Comparison of ENCODE assay signal across 21 cellular contexts in the genomic region with DNA sequence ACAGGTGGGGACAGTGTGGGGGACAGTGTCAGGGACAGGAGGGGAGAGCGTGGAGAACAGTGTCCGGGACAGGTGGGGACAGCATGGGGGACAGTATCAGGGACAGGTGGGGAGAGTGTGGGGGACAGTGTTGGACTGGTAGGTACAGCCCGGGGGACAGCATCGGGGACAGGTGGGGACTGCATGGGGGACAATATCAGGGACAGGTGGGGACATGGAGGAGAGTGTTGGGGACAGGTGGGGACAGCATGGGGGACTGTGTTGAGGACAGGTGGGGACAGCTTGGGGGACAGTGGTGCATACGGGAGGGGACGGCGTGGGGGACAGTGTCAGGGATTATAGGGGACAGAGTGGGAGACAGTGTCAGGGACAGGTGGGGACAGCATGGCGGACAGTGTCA.
"Had no signal": no experiment of that assay in that cellular context is flagged by ENCODE, and none has a peak within 500 bp of the region (broad histone marks: within the 10 kb centered on the region; RNA-seq: fewer than 3 reads in every experiment).

No MANE protein-coding gene starts in this region.

- H3K27ac ChIP-seq: cardiac muscle cell, dorsolateral prefrontal cortex, gastroesophageal sphincter, left lung, right atrium auricular region, skin epidermis, thoracic aorta had no signal

- H3K4me3 ChIP-seq: cardiac muscle cell, dorsolateral prefrontal cortex, gastroesophageal sphincter, left lung, right atrium auricular region, skin epidermis, thoracic aorta had no signal

- H3K27me3 ChIP-seq: cardiac muscle cell, dorsolateral prefrontal cortex, gastroesophageal sphincter, left lung, right atrium auricular region had no signal

- FAIRE-seq: urothelium cell line had no signal

- DNase-seq: activated CD4-positive, alpha-beta T cell treated with anti-CD3 and anti-CD28 coated beads for 1 hour; activated CD4-positive, alpha-beta T cell treated with anti-CD3 and anti-CD28 coated beads, Interleukin-2, amount 50 U/mL, for 4 hours; activated naive CD4-positive, alpha-beta T cell treated with anti-CD3 and anti-CD28 coated beads, Interleukin-2, amount 10 ng/mL, durations not matched to agents 7 days and 5 days; activated T-cell treated with anti-CD3 and anti-CD28 coated beads, Interleukin-2, amount 50 U/mL, for 24 hours; dorsolateral prefrontal cortex; erythroblast; islet precursor cell; mesenchymal stem cell; stimulated activated CD4-positive, alpha-beta T cell treated with anti-CD3 and anti-CD28 coated beads, Interleukin-4, amount 100 ng/mL, for 4 hours; stimulated activated CD8-positive, alpha-beta memory T cell treated with anti-CD3 and anti-CD28 coated beads, Interleukin-4, amount 100 ng/mL, for 48 hours; T-cell; T1000 had no signal

- H3K27ac Mint-ChIP-seq: activated naive CD4-positive, alpha-beta T cell treated with anti-CD3 and anti-CD28 coated beads, Interleukin-2, amount 10 ng/mL, durations not matched to agents 7 days and 5 days; activated T-cell treated with anti-CD3 and anti-CD28 coated beads, Interleukin-2, amount 50 U/mL, for 24 hours; natural killer cell treated with Interleukin-12 subunit alpha and Interleukin-12 subunit beta and Interleukin-15 and Interleukin-18, amount 100 ng/mL, for 72 hours; progenitor cell of endocrine pancreas; T-cell had no signal

- H3K4me3 Mint-ChIP-seq: activated naive CD4-positive, alpha-beta T cell treated with anti-CD3 and anti-CD28 coated beads, Interleukin-2, amount 10 ng/mL, durations not matched to agents 7 days and 5 days; activated T-cell treated with anti-CD3 and anti-CD28 coated beads, Interleukin-2, amount 50 U/mL, for 24 hours; natural killer cell treated with Interleukin-12 subunit alpha and Interleukin-12 subunit beta and Interleukin-15 and Interleukin-18, amount 100 ng/mL, for 72 hours; T-cell had no signal

- H3K27me3 Mint-ChIP-seq: activated naive CD4-positive, alpha-beta T cell treated with anti-CD3 and anti-CD28 coated beads, Interleukin-2, amount 10 ng/mL, durations not matched to agents 7 days and 5 days; natural killer cell treated with Interleukin-12 subunit alpha and Interleukin-12 subunit beta and Interleukin-15 and Interleukin-18, amount 100 ng/mL, for 72 hours; progenitor cell of endocrine pancreas; T-cell had no signal

- H3K36me3 ChIP-seq: cardiac muscle cell, gastroesophageal sphincter, left lung, right atrium auricular region, thoracic aorta had no signal

- ATAC-seq: gastroesophageal sphincter, left lung, T-cell had no signal

- H3K4me1 Mint-ChIP-seq: activated naive CD4-positive, alpha-beta T cell treated with anti-CD3 and anti-CD28 coated beads, Interleukin-2, amount 10 ng/mL, durations not matched to agents 7 days and 5 days; T-cell had no signal

- H3K4me1 ChIP-seq: gastroesophageal sphincter, left lung, right atrium auricular region had no signal

- H3K9me3 Mint-ChIP-seq: activated naive CD4-positive, alpha-beta T cell treated with anti-CD3 and anti-CD28 coated beads, Interleukin-2, amount 10 ng/mL, durations not matched to agents 7 days and 5 days; activated T-cell treated with anti-CD3 and anti-CD28 coated beads, Interleukin-2, amount 50 U/mL, for 24 hours; natural killer cell treated with Interleukin-12 subunit alpha and Interleukin-12 subunit beta and Interleukin-15 and Interleukin-18, amount 100 ng/mL, for 72 hours; T-cell had no signal

- H3K9me3 ChIP-seq: gastroesophageal sphincter, left lung, right atrium auricular region, thoracic aorta had no signal
